In genomic region chr17:68423251-68423650, GRCh38 we compare ENCODE assay signal across 19 cellular contexts.
"Had no signal": no experiment of that assay in that cellular context is flagged by ENCODE, and none has a peak within 500 bp of the region (broad histone marks: within the 10 kb centered on the region; RNA-seq: fewer than 3 reads in every experiment).

No MANE protein-coding gene starts in this region.

- H3K36me3 ChIP-seq: colonic mucosa, uterus had no signal

- FAIRE-seq: endometrium, frontal cortex, keratinocyte, small intestine had no signal

- H3K4me3 ChIP-seq: colonic mucosa, lung, right lobe of liver, suprapubic skin, transverse colon, uterus had no signal

- H3K27me3 ChIP-seq: colonic mucosa, right lobe of liver, suprapubic skin, transverse colon, uterus had no signal

- DNase-seq: colonic mucosa; dermis blood vessel endothelial cell; effector memory CD4-positive, alpha-beta T cell; erythroblast; left ventricle myocardium superior; natural killer cell; right lobe of liver; small intestine; stimulated activated CD4-positive, alpha-beta T cell treated with anti-CD3 and anti-CD28 coated beads, Interleukin-15, amount 100 ng/mL, for 24 hours; stimulated activated CD4-positive, alpha-beta T cell treated with anti-CD3 and anti-CD28 coated beads, Interleukin-2, amount 100 ng/mL, for 48 hours; stimulated activated naive CD4-positive, alpha-beta T cell; stimulated activated naive CD8-positive, alpha-beta T cell treated with anti-CD3 and anti-CD28 coated beads, Interleukin-15, amount 100 ng/mL, for 72 hours; transverse colon; uterus had no signal
